16 cellular contexts compared by ENCODE assay signal in the genomic region with DNA sequence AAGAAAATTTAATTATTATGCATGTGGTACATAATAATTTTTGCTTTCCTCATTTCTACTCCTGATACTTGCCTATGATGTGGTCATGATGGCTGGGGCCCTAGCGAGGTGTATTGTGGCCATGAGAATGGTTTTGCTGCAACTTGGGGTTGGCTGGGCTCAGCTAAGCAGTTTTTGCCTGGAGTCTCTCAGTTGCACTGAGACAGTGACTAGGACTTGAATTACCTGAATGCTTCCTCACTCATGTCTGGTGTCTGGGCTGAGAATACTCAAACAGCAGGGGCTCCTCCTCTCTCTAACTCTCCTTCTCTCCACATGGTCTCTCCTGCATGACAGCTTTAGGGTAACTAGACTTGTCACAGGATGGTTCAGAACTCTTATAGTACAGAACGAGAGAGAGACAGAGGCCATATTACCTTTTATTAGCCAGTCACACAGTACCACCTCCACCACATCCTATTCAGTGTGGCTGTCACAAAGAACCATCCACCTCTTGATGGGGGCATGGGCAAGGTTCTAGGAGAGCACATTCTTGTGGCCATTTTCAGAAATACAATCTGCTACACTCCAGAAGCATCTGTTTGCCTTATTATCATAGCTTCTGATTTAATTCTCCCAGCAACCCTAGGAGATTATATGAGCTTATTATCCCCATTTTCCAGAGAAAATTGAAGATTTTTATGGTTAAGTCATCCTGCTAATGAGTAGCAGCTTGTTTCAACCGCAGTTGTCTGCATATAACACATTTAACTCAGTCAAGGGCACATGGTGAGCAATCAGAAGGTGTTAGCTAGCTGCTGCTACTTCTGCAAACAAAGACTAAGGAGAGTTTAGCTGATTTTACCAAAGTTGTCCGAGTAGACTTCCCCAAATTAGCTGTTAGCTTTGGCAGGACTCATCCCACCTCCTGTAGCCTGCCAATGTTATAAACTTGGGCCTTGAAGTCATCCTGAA. TPM values are rescaled to one million over a fixed set of nuclear protein-coding genes. Genes with fewer than 3 reads are reported as not detected.
DNase-seq lines count a peak whose midpoint lies in the region; ATAC-seq and TF ChIP-seq lines count a peak whose summit lies in the region.
"Had no signal": no experiment of that assay in that cellular context is flagged by ENCODE, and none has a peak within 500 bp of the region (broad histone marks: within the 10 kb centered on the region; RNA-seq: fewer than 3 reads in every experiment).

No MANE protein-coding gene starts in this region.

- no peak overlapping the region for H2AFZ ChIP-seq in OCI-LY3 (ENCODE audit: low read depth, low read length)

- intact Hi-C loops in activated naive CD4-positive, alpha-beta T cell treated with anti-CD3 and anti-CD28 coated beads for 36 hours (cut with micrococcal nuclease) = no loop called here
- intact Hi-C loops in CD14-positive monocyte (cut with micrococcal nuclease) = no loop called here

- H3K4me1 Mint-ChIP-seq in activated naive CD4-positive, alpha-beta T cell treated with anti-CD3 and anti-CD28 coated beads for 36 hours (ENCODE audit: low read depth) = peaks cover 5% of the 10 kb centered on the region
- H3K4me1 Mint-ChIP-seq in activated naive CD4-positive, alpha-beta T cell treated with anti-CD3 and anti-CD28 coated beads, Interleukin-2, amount 10 ng/mL, durations not matched to agents 7 days and 5 days = peaks cover 15% of the 10 kb centered on the region
- H3K4me1 Mint-ChIP-seq in endodermal cell = peaks cover 18% of the 10 kb centered on the region
- peaks cover 25% of the 10 kb centered on the region for H3K4me1 Mint-ChIP-seq in stimulated activated naive CD8-positive, alpha-beta T cell treated with anti-CD3 and anti-CD28 coated beads, Interleukin-15, Interleukin-2, amounts not matched to agents 100 ng/mL and 50 ng/mL, for 24 hours (ENCODE audit: low read depth)
- no peaks in the 10 kb centered on the region for H3K4me1 Mint-ChIP-seq in CD14-positive monocyte

- whole genome bisulfite sequencing in endodermal cell (ENCODE audit: insufficient coverage in 1 of 2, insufficient read length in 1 of 2), 2 experiments = 65 to 81% methylated on average over 2 to 4 of the region's 4 CpGs

- no peaks in the 10 kb centered on the region for H4K20me1 ChIP-seq in OCI-LY3 (ENCODE audit: insufficient read depth, low read length)

- CTCF ChIA-PET in activated naive CD4-positive, alpha-beta T cell treated with anti-CD3 and anti-CD28 coated beads for 36 hours (lab: Charles Lee) = no interaction called here
- CTCF ChIA-PET in activated naive CD4-positive, alpha-beta T cell treated with anti-CD3 and anti-CD28 coated beads, Interleukin-2, amount 10 ng/mL, durations not matched to agents 7 days and 5 days (lab: Charles Lee) = interaction anchor here (0.8 to 1.7 kb wide), 4 partner anchors 9 to 186 kb away, joined by 3 to 4 read pairs (median 3); no protein-coding TSS in a partner anchor

- H3K79me2 ChIP-seq in OCI-LY3 (ENCODE audit: low read length) = no peaks in the 10 kb centered on the region

- H3K4me1 ChIP-seq in OCI-LY3 (ENCODE audit: low read length) = peaks cover 11% of the 10 kb centered on the region
- peaks cover 3% of the 10 kb centered on the region for H3K4me1 ChIP-seq in endodermal cell (ENCODE audit: control insufficient read depth, insufficient read depth, low read length)
- H3K4me1 ChIP-seq: gastrocnemius medialis, lower lobe of right lung, right lobe of liver had no signal

- DNase-seq in activated naive CD4-positive, alpha-beta T cell treated with anti-CD3 and anti-CD28 coated beads for 36 hours = no peak
- no peak for DNase-seq in activated naive CD4-positive, alpha-beta T cell treated with anti-CD3 and anti-CD28 coated beads, Interleukin-2, amount 10 ng/mL, durations not matched to agents 7 days and 5 days
- no peak for DNase-seq in endodermal cell
- DNase-seq in D341Med (ENCODE audit: low spot score) = no peak
- DNase-seq in CD14-positive monocyte (ENCODE audit: low spot score) = no peak
- DNase-seq: ACHN, gastrocnemius medialis, lower lobe of right lung, NCI-H1105, NCI-H345, PC-3, right lobe of liver had no signal

- H3K27me3 ChIP-seq in OCI-LY3 (ENCODE audit: low read depth, low read length) (no peaks in the 10 kb centered on the region), endodermal cell (ENCODE audit: control insufficient read depth, insufficient read depth, low read length, poor library complexity, severe bottlenecking) (no peaks in the 10 kb centered on the region)
- H3K27me3 ChIP-seq: gastrocnemius medialis, right lobe of liver, tibial nerve had no signal

- peaks cover 29% of the 10 kb centered on the region for H3K36me3 ChIP-seq in OCI-LY3 (replicated peaks; ENCODE audit: low read depth, low read length)
- H3K36me3 ChIP-seq in endodermal cell (ENCODE audit: control insufficient read depth, insufficient read depth, low read length) = no peaks in the 10 kb centered on the region
- H3K36me3 ChIP-seq: gastrocnemius medialis, right lobe of liver, tibial nerve had no signal

- peaks cover 16% of the 10 kb centered on the region for H3K36me3 Mint-ChIP-seq in activated naive CD4-positive, alpha-beta T cell treated with anti-CD3 and anti-CD28 coated beads for 36 hours (ENCODE audit: low read depth)
- peaks cover 78% of the 10 kb centered on the region for H3K36me3 Mint-ChIP-seq in activated naive CD4-positive, alpha-beta T cell treated with anti-CD3 and anti-CD28 coated beads, Interleukin-2, amount 10 ng/mL, durations not matched to agents 7 days and 5 days
- peaks cover 16% of the 10 kb centered on the region for H3K36me3 Mint-ChIP-seq in endodermal cell (ENCODE audit: low read depth)
- peaks cover 68% of the 10 kb centered on the region for H3K36me3 Mint-ChIP-seq in stimulated activated naive CD8-positive, alpha-beta T cell treated with anti-CD3 and anti-CD28 coated beads, Interleukin-15, Interleukin-2, amounts not matched to agents 100 ng/mL and 50 ng/mL, for 24 hours (ENCODE audit: low read depth)
- peaks cover 82 to 88% of the 10 kb centered on the region in 2 donors for H3K36me3 Mint-ChIP-seq in CD14-positive monocyte

- no peaks in the 10 kb centered on the region for H3K9me3 ChIP-seq in OCI-LY3 (ENCODE audit: insufficient read depth, low read length)
- H3K9me3 ChIP-seq in endodermal cell (ENCODE audit: control insufficient read depth, low read length) = no peaks in the 10 kb centered on the region
- H3K9me3 ChIP-seq: gastrocnemius medialis, lower lobe of right lung, right lobe of liver, tibial nerve had no signal

- no peaks in the 10 kb centered on the region for H3K27me3 Mint-ChIP-seq in activated naive CD4-positive, alpha-beta T cell treated with anti-CD3 and anti-CD28 coated beads for 36 hours (ENCODE audit: low read depth)
- no peaks in the 10 kb centered on the region for H3K27me3 Mint-ChIP-seq in activated naive CD4-positive, alpha-beta T cell treated with anti-CD3 and anti-CD28 coated beads, Interleukin-2, amount 10 ng/mL, durations not matched to agents 7 days and 5 days
- H3K27me3 Mint-ChIP-seq in endodermal cell (ENCODE audit: insufficient read depth) = no peaks in the 10 kb centered on the region
- H3K27me3 Mint-ChIP-seq in stimulated activated naive CD8-positive, alpha-beta T cell treated with anti-CD3 and anti-CD28 coated beads, Interleukin-15, Interleukin-2, amounts not matched to agents 100 ng/mL and 50 ng/mL, for 24 hours = no peaks in the 10 kb centered on the region
- H3K27me3 Mint-ChIP-seq in CD14-positive monocyte (ENCODE audit: low read depth in 3 of 3) = no peaks in the 10 kb centered on the region

- peak overlapping the region; percentile 72 for H3K27ac Mint-ChIP-seq in activated naive CD4-positive, alpha-beta T cell treated with anti-CD3 and anti-CD28 coated beads for 36 hours
- H3K27ac Mint-ChIP-seq in activated naive CD4-positive, alpha-beta T cell treated with anti-CD3 and anti-CD28 coated beads, Interleukin-2, amount 10 ng/mL, durations not matched to agents 7 days and 5 days = no peak overlapping the region
- H3K27ac Mint-ChIP-seq in endodermal cell (peak overlapping the region; percentile 71), CD14-positive monocyte (peak overlapping the region in 2 of 7 donors; percentile 80)
- H3K27ac Mint-ChIP-seq in stimulated activated naive CD8-positive, alpha-beta T cell treated with anti-CD3 and anti-CD28 coated beads, Interleukin-15, Interleukin-2, amounts not matched to agents 100 ng/mL and 50 ng/mL, for 24 hours = peak overlapping the region; percentile 80

- no peak overlapping the region for H3K4me2 ChIP-seq in OCI-LY3 (ENCODE audit: low read length)

- no peak overlapping the region for H3K27ac ChIP-seq in OCI-LY3 (ENCODE audit: low read length)
- H3K27ac ChIP-seq in endodermal cell (ENCODE audit: low read depth, low read length) = no peak overlapping the region
- H3K27ac ChIP-seq: gastrocnemius medialis, lower lobe of right lung, right lobe of liver, tibial nerve had no signal

- no peak for ATAC-seq in GM18517 (IDR thresholded peaks at IDR 0.05; ENCODE audit: unreplicated experiment)
- ATAC-seq: gastrocnemius medialis, PC-3, right lobe of liver had no signal

- TF ChIP-seq CTCF in OCI-LY3 (IDR thresholded peaks at IDR 0.05; ENCODE audit: low read depth, low read length) (0 out of 2 replicates have a peak, but pooled peaks have one; percentile 21), endodermal cell (conservative IDR thresholded peaks at IDR 0.05) (peak; percentile 53), CD14-positive monocyte (IDR thresholded peaks at IDR 0.05) (no peak)

- no peak overlapping the region for H3K4me3 ChIP-seq in OCI-LY3 (ENCODE audit: low read length)
- H3K4me3 ChIP-seq in endodermal cell (ENCODE audit: low read length) = no peak overlapping the region
- H3K4me3 ChIP-seq: gastrocnemius medialis, lower lobe of right lung, right lobe of liver, tibial nerve had no signal

- no peak overlapping the region for H3K4me3 Mint-ChIP-seq in activated naive CD4-positive, alpha-beta T cell treated with anti-CD3 and anti-CD28 coated beads for 36 hours
- no peak overlapping the region for H3K4me3 Mint-ChIP-seq in activated naive CD4-positive, alpha-beta T cell treated with anti-CD3 and anti-CD28 coated beads, Interleukin-2, amount 10 ng/mL, durations not matched to agents 7 days and 5 days
- H3K4me3 Mint-ChIP-seq in endodermal cell = no peak overlapping the region
- H3K4me3 Mint-ChIP-seq in stimulated activated naive CD8-positive, alpha-beta T cell treated with anti-CD3 and anti-CD28 coated beads, Interleukin-15, Interleukin-2, amounts not matched to agents 100 ng/mL and 50 ng/mL, for 24 hours = no peak overlapping the region
- no peak overlapping the region for H3K4me3 Mint-ChIP-seq in CD14-positive monocyte

- H3K9ac ChIP-seq in OCI-LY3 (ENCODE audit: low read length) (no peak overlapping the region), endodermal cell (ENCODE audit: extremely low read depth, low read length, poor library complexity, severe bottlenecking) (no peak overlapping the region)

- H3K9me3 Mint-ChIP-seq in activated naive CD4-positive, alpha-beta T cell treated with anti-CD3 and anti-CD28 coated beads for 36 hours = no peaks in the 10 kb centered on the region
- no peaks in the 10 kb centered on the region for H3K9me3 Mint-ChIP-seq in activated naive CD4-positive, alpha-beta T cell treated with anti-CD3 and anti-CD28 coated beads, Interleukin-2, amount 10 ng/mL, durations not matched to agents 7 days and 5 days
- no peaks in the 10 kb centered on the region for H3K9me3 Mint-ChIP-seq in endodermal cell
- no peaks in the 10 kb centered on the region for H3K9me3 Mint-ChIP-seq in stimulated activated naive CD8-positive, alpha-beta T cell treated with anti-CD3 and anti-CD28 coated beads, Interleukin-15, Interleukin-2, amounts not matched to agents 100 ng/mL and 50 ng/mL, for 24 hours
- H3K9me3 Mint-ChIP-seq in CD14-positive monocyte = no peaks in the 10 kb centered on the region

RNA-seq across cellular contexts. Expression of a gene that starts 44.7 kb away (rescaled TPM):
- 1 to 10 TPM; 8.4 to 8.7 TPM for total RNA-seq in activated naive CD4-positive, alpha-beta T cell treated with anti-CD3 and anti-CD28 coated beads for 36 hours
- total RNA-seq in endodermal cell = 10 to 100 TPM; 29.4 to 42.7 TPM
- polyA plus RNA-seq in endodermal cell (2013, experiment 1 of 2) = 11.8 TPM
- 11.0 TPM for polyA plus RNA-seq in endodermal cell (2013, experiment 2 of 2)
- under 1 TPM in 1 of 2 donors, not detected in 1; 0.03 TPM for polyA plus RNA-seq in CD14-positive monocyte
